In genomic region chr11:72642815-72643511, GRCh38 we compare ENCODE assay signal across 8 cellular contexts. TPM values are rescaled to one million over a fixed set of nuclear protein-coding genes. Genes with fewer than 3 reads are reported as not detected.
DNase-seq lines count a peak whose midpoint lies in the region; ATAC-seq and TF ChIP-seq lines count a peak whose summit lies in the region.

No MANE protein-coding gene starts in this region.

- intact Hi-C loops in OCI-LY7 (cut with micrococcal nuclease; ENCODE audit: unreplicated experiment) (loop anchor here (1.0 to 10.0 kb wide), 2 partner anchors 58 to 168 kb away; no protein-coding TSS in a partner anchor), esophagus squamous epithelium (cut with DNase I) (no loop called here), natural killer cell (cut with micrococcal nuclease) (loop anchor here (1.0 kb wide), 3 partner anchors 58 to 172 kb away; no protein-coding TSS in a partner anchor)

- 1% methylated on average over 21 of the region's 62 CpGs; no CpG with 5 or more reads in 1 of the 2 donors for WGBS in esophagus squamous epithelium, 2 donors

- peak overlapping the region; percentile 69 for H3K4me3 Mint-ChIP-seq in activated T-cell treated with anti-CD3 and anti-CD28 coated beads, Interleukin-2, amount 50 U/mL, for 4 hours
- peak overlapping the region; percentile 89 for H3K4me3 Mint-ChIP-seq in natural killer cell

- no peak overlapping the region for H3K27ac ChIP-seq in BLaER1
- H3K27ac ChIP-seq in HEK293 (ENCODE audit: extremely low read depth, low read depth, low read length) = no peak overlapping the region
- no peak overlapping the region for H3K27ac ChIP-seq in OCI-LY7 (ENCODE audit: low read depth, low read length, poor library complexity, severe bottlenecking)
- H3K27ac ChIP-seq in esophagus squamous epithelium = peak overlapping the region in 3 of 4 donors; percentile 55 to 79 (median 74)

- H3K36me3 Mint-ChIP-seq in activated T-cell treated with anti-CD3 and anti-CD28 coated beads, Interleukin-2, amount 50 U/mL, for 4 hours (ENCODE audit: insufficient read depth) = no peaks in the 10 kb centered on the region
- no peaks in the 10 kb centered on the region for H3K36me3 Mint-ChIP-seq in natural killer cell

- H3K27me3 ChIP-seq in BLaER1 (peaks cover 39% of the 10 kb centered on the region), esophagus squamous epithelium (peaks cover 0 to 44% (median 0%) of the 10 kb centered on the region in 4 donors)

- peak overlapping the region; percentile 62 for H3K4me3 ChIP-seq in BLaER1
- H3K4me3 ChIP-seq in HEK293 (ENCODE audit: low read depth, low read length) = peak overlapping the region; percentile 44
- H3K4me3 ChIP-seq in OCI-LY7 (ENCODE audit: low read depth, low read length, poor library complexity, severe bottlenecking) = peak overlapping the region; percentile 31
- peak overlapping the region; percentile 41 to 77 (median 64) for H3K4me3 ChIP-seq in esophagus squamous epithelium

- peak overlapping the region; percentile 66; the same call in 1 of the 2 replicates for H3K9ac ChIP-seq in BLaER1

- DNase-seq in OCI-LY7 (ENCODE audit: low spot score) (peak; percentile 59), esophagus squamous epithelium (lab: John Stamatoyannopoulos, UW) (no peak), natural killer cell (peak; percentile 73), GOT3 (lab: John Stamatoyannopoulos, UW) (no peak)
- peak; percentile 57 for DNase-seq in activated T-cell treated with anti-CD3 and anti-CD28 coated beads, Interleukin-2, amount 50 U/mL, for 4 hours
- peak; percentile 79 for DNase-seq in stimulated activated naive CD8-positive, alpha-beta T cell treated with anti-CD3 and anti-CD28 coated beads, Interleukin-15, Interleukin-2, amounts not matched to agents 100 U/mL and 50 U/mL, for 24 hours

- H2AFZ ChIP-seq in OCI-LY7 (ENCODE audit: low read length) = no peak overlapping the region; the same call in 1 of the 2 replicates

- no peak overlapping the region for H3K27ac Mint-ChIP-seq in natural killer cell

- H3K9me3 Mint-ChIP-seq in activated T-cell treated with anti-CD3 and anti-CD28 coated beads, Interleukin-2, amount 50 U/mL, for 4 hours = no peaks in the 10 kb centered on the region
- H3K9me3 Mint-ChIP-seq in natural killer cell = no peaks in the 10 kb centered on the region

- H3K9me2 ChIP-seq in OCI-LY7 (ENCODE audit: insufficient read depth, low read length) = no peaks in the 10 kb centered on the region

- H3K4me1 ChIP-seq in BLaER1 (no peaks in the 10 kb centered on the region), HEK293 (ENCODE audit: control insufficient read depth, insufficient read depth, low read length) (no peaks in the 10 kb centered on the region), OCI-LY7 (ENCODE audit: insufficient read depth, low read length, poor library complexity, severe bottlenecking) (no peaks in the 10 kb centered on the region), esophagus squamous epithelium (peaks cover 6 to 43% (median 18%) of the 10 kb centered on the region in 3 donors)

- H3K4me2 ChIP-seq in BLaER1 (peak overlapping the region; percentile 91), OCI-LY7 (ENCODE audit: low read length) (peak overlapping the region; percentile 59)

- H3K9me3 ChIP-seq in BLaER1 (no peaks in the 10 kb centered on the region), HEK293 (ENCODE audit: control insufficient read depth, insufficient read depth, low read depth, low read length) (no peaks in the 10 kb centered on the region), OCI-LY7 (ENCODE audit: low read length) (no peaks in the 10 kb centered on the region), esophagus squamous epithelium (no peaks in the 10 kb centered on the region)

- peaks cover 1% of the 10 kb centered on the region for H3K27me3 Mint-ChIP-seq in activated T-cell treated with anti-CD3 and anti-CD28 coated beads, Interleukin-2, amount 50 U/mL, for 4 hours (ENCODE audit: low read depth)
- peaks cover 0 to 8% of the 10 kb centered on the region in 2 donors for H3K27me3 Mint-ChIP-seq in natural killer cell (ENCODE audit: low read depth in 2 of 2)

- POLR2A ChIA-PET in HEK293 (lab: Yijun Ruan, JAX) (no interaction called here), OCI-LY7 (lab: Charles Lee) (no interaction called here)

- no peaks in the 10 kb centered on the region for H3K36me3 ChIP-seq in BLaER1
- no peaks in the 10 kb centered on the region for H3K36me3 ChIP-seq in HEK293 (ENCODE audit: control insufficient read depth in 2 of 2, insufficient read depth in 1 of 2, low read length in 2 of 2)
- no peaks in the 10 kb centered on the region for H3K36me3 ChIP-seq in OCI-LY7 (ENCODE audit: insufficient read depth, low read length)
- no peaks in the 10 kb centered on the region for H3K36me3 ChIP-seq in esophagus squamous epithelium

- CTCF ChIA-PET in HEK293 (lab: Yijun Ruan, JAX) = interaction anchor here (0.6 to 5.6 kb wide), 11 partner anchors 9 to 171 kb away, joined by 3 to 47 read pairs (median 4); no protein-coding TSS in a partner anchor
- CTCF ChIA-PET in OCI-LY7 (lab: Charles Lee; ENCODE audit: unreplicated experiment) = interaction anchor here (1.3 kb wide), 1 partner anchor 56 kb away, joined by 3 read pairs; no protein-coding TSS in a partner anchor

- no peaks in the 10 kb centered on the region for H3K79me2 ChIP-seq in OCI-LY7 (ENCODE audit: insufficient read depth, low read depth, low read length)

- peak; percentile 83 to 84 for ATAC-seq in activated T-cell treated with anti-CD3 and anti-CD28 coated beads, Interleukin-2, amount 50 U/mL, for 4 hours
- peak; percentile 79 to 85 (median 83) for ATAC-seq in natural killer cell
- peak; percentile 77 for ATAC-seq in stimulated activated naive CD8-positive, alpha-beta T cell treated with anti-CD3 and anti-CD28 coated beads, Interleukin-15, Interleukin-2, amounts not matched to agents 100 U/mL and 50 U/mL, for 24 hours

- TF ChIP-seq CTCF in HEK293 (tag by site-specific recombination; IDR thresholded peaks at IDR 0.05) = peak; percentile 88
- TF ChIP-seq CTCF in OCI-LY7 (conservative IDR thresholded peaks at IDR 0.05; ENCODE audit: low read length) = peak; percentile 84
- peak; percentile 90 to 98 (median 94) for TF ChIP-seq CTCF in esophagus squamous epithelium (IDR thresholded peaks at IDR 0.05)
- peak; percentile 98 for TF ChIP-seq CTCF in natural killer cell (IDR thresholded peaks at IDR 0.05)

- TF ChIP-seq POLR2A in esophagus squamous epithelium (IDR thresholded peaks at IDR 0.05) = no peak

- no peaks in the 10 kb centered on the region for H3K4me1 Mint-ChIP-seq in activated T-cell treated with anti-CD3 and anti-CD28 coated beads, Interleukin-2, amount 50 U/mL, for 4 hours (ENCODE audit: low read depth)
- peaks cover 0 to 7% of the 10 kb centered on the region in 2 donors for H3K4me1 Mint-ChIP-seq in natural killer cell

- no TSS peak for BruUV-seq in OCI-LY7 (replicated peaks; lab: Mats Ljungman, UMichigan)

- H4K20me1 ChIP-seq in BLaER1 (0 out of 2 replicates have a peak, but pooled peaks cover 15% of the 10 kb centered on the region), OCI-LY7 (ENCODE audit: insufficient read depth, low read length) (no peaks in the 10 kb centered on the region; the same call in 1 of the 2 replicates)

TF ChIP-seq in HEK293, 187 proteins besides CTCF, POLR2A, EP300 and RAD21 (continues in another document):
- TF ChIP-seq ZNF248 (tag by site-specific recombination; IDR thresholded peaks at IDR 0.05) (no peak), ZNF660 (tag by site-specific recombination; IDR thresholded peaks at IDR 0.05) (peak; percentile 37; the same call in 1 of the 2 replicates), SP7 (tag by site-specific recombination; IDR thresholded peaks at IDR 0.05) (peak; percentile 21; the same call in 1 of the 2 replicates), WT1 (tag by site-specific recombination; IDR thresholded peaks at IDR 0.05) (no peak), ZNF670 (tag by site-specific recombination; IDR thresholded peaks at IDR 0.05; ENCODE audit: low read depth) (no peak), ZNF121 (tag by site-specific recombination; IDR thresholded peaks at IDR 0.05) (no peak), ZNF37A (tag by site-specific recombination; IDR thresholded peaks at IDR 0.05) (no peak), PATZ1 (tag by site-specific recombination; IDR thresholded peaks at IDR 0.05) (0 out of 2 replicates have a peak, but pooled peaks have one; percentile 47), ZNF692 (tag by site-specific recombination; IDR thresholded peaks at IDR 0.05) (peak; percentile 98), ZNF394 (tag by site-specific recombination; IDR thresholded peaks at IDR 0.05; ENCODE audit: borderline replicate concordance) (no peak)

RNA-seq across cellular contexts. Expression of gene PDE2A, which starts 31.3 kb away (rescaled TPM):
- not detected in 2 replicates for total RNA-seq in OCI-LY7 (2014; rRNA removed; shearing (Covaris generic))
- total RNA-seq in OCI-LY7 (2022) = 0.68 TPM in 1 of 2 replicates, not detected in the other
- total RNA-seq in activated T-cell treated with anti-CD3 and anti-CD28 coated beads, Interleukin-2, amount 50 U/mL, for 4 hours = under 1 TPM; 0.53 to 0.71 (median 0.60) TPM
- total RNA-seq in esophagus squamous epithelium = 10 to 100 TPM in 3 of 4 donors, 1 to 10 TPM in 1; 5.6 to 38.3 (median 12.9) TPM
- 10 to 100 TPM in 1 of 3 donors, 1 to 10 TPM in 2; 8.7 to 11.9 (median 9.0) TPM for total RNA-seq in natural killer cell

Comparison
In these comparisons a context has a peak if more than half of its experiments do, and no peak if none do; other contexts are left out.
1. H3K27ac ChIP-seq: peak in esophagus squamous epithelium (3 of 4); none in BLaER1 (single experiment), HEK293 (single experiment) and OCI-LY7 (single experiment).
2. DNase-seq: peak in OCI-LY7 (single experiment), activated T-cell treated with anti-CD3 and anti-CD28 coated beads, Interleukin-2, amount 50 U/mL, for 4 hours (single experiment), natural killer cell (single experiment) and stimulated activated naive CD8-positive, alpha-beta T cell treated with anti-CD3 and anti-CD28 coated beads, Interleukin-15, Interleukin-2, amounts not matched to agents 100 U/mL and 50 U/mL, for 24 hours (single experiment); none in esophagus squamous epithelium (single experiment) and GOT3 (single experiment).
3. Peak in every context shown above with its lines, with median percentiles within 50 percentile points of each other: H3K4me3 ChIP-seq, CTCF ChIP-seq and ATAC-seq.